In the genomic region with DNA sequence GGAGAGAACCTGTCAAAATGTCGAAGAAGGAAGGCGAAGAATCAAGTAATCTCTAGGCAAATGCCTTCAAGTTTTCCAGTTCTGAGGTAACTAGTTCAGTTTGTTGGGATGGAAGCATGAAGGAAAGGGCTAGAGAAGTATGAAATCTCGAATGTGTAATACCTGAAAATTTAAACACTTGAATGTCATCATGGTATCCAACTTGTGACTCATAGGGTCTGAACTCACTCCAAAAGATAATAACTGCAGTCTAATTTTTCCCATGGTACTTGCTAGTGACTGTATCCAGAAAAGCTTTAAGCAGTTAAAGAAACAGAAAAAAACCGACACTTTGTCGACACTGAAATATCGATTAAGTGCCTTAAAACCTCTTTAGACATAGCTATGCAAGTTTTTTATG, we compare ENCODE assay signal across 32 cellular contexts.
DNase-seq lines count a peak whose midpoint lies in the region; ATAC-seq and TF ChIP-seq lines count a peak whose summit lies in the region.
"Had no signal": no experiment of that assay in that cellular context is flagged by ENCODE, and none has a peak within 500 bp of the region (broad histone marks: within the 10 kb centered on the region; RNA-seq: fewer than 3 reads in every experiment).

No MANE protein-coding gene starts in this region.

- H3K36me3 Mint-ChIP-seq in chondrocyte (ENCODE audit: low read depth) (peaks cover 14% of the 10 kb centered on the region), CD14-positive monocyte (peaks cover 2 to 6% of the 10 kb centered on the region in 2 donors)

- H3K4me2 ChIP-seq in mesenchymal stem cell (ENCODE audit: low read length, poor library complexity, severe bottlenecking) = no peak overlapping the region

- POLR2A ChIA-PET in AG04450 (lab: Yijun Ruan, JAX) = interaction anchor here (0.6 kb wide), 1 partner anchor 47 kb away, joined by 3 read pairs; no protein-coding TSS in a partner anchor

- ATAC-seq in HG02642 (IDR thresholded peaks at IDR 0.05; ENCODE audit: poor library complexity, unreplicated experiment) = no peak
- no peak for ATAC-seq in left colon
- ATAC-seq: activated CD4-positive, CD25-positive, alpha-beta regulatory T cell treated with anti-CD3 and anti-CD28 coated beads, Interleukin-2, amount 50 U/mL, for 24 hours; activated naive CD8-positive, alpha-beta T cell treated with anti-CD3 and anti-CD28 coated beads, Interleukin-2, amount 50 U/mL, for 24 hours; body of pancreas; right cardiac atrium; Right ventricle myocardium inferior; SK-N-SH treated with all-trans-retinoic acid at 6 μM for 48 hours had no signal

- no peak overlapping the region for H2BK5ac ChIP-seq in mesenchymal stem cell (ENCODE audit: low read depth, low read length, poor library complexity, severe bottlenecking)

- H3K27me3 Mint-ChIP-seq in chondrocyte (ENCODE audit: low read depth) = no peaks in the 10 kb centered on the region
- H3K27me3 Mint-ChIP-seq in CD14-positive monocyte (ENCODE audit: low read depth in 3 of 3) = no peaks in the 10 kb centered on the region
- H3K27me3 Mint-ChIP-seq: activated naive CD8-positive, alpha-beta T cell treated with anti-CD3 and anti-CD28 coated beads, Interleukin-2, amount 50 U/mL, for 24 hours had no signal

- CTCF ChIA-PET in AG04450 (lab: Charles Lee) = no interaction called here

- H3K9me3 Mint-ChIP-seq in chondrocyte (ENCODE audit: low read depth) (no peaks in the 10 kb centered on the region), CD14-positive monocyte (peaks cover 0 to 2% (median 0%) of the 10 kb centered on the region in 7 donors)
- H3K9me3 Mint-ChIP-seq: activated naive CD8-positive, alpha-beta T cell treated with anti-CD3 and anti-CD28 coated beads, Interleukin-2, amount 50 U/mL, for 24 hours had no signal

- H3K79me1 ChIP-seq in mesenchymal stem cell (replicated peaks; ENCODE audit: low read length, poor library complexity, severe bottlenecking) = peaks cover 4% of the 10 kb centered on the region

- H3K4ac ChIP-seq in mesenchymal stem cell (ENCODE audit: low read depth in 1 of 2, low read length in 2 of 2) = no peak overlapping the region

- no peak for TF ChIP-seq CTCF in AG04450 (IDR thresholded peaks at IDR 0.05; ENCODE audit: low read depth, low read length)
- TF ChIP-seq CTCF in chondrocyte (IDR thresholded peaks at IDR 0.05) = no peak
- TF ChIP-seq CTCF in CD14-positive monocyte (IDR thresholded peaks at IDR 0.05) = no peak

- no peak overlapping the region for H2AFZ ChIP-seq in mesenchymal stem cell (ENCODE audit: low read depth, low read length)
- H2AFZ ChIP-seq: PC-9 had no signal

- no peak overlapping the region for H4K91ac ChIP-seq in mesenchymal stem cell (ENCODE audit: low read length)

- H2BK15ac ChIP-seq in mesenchymal stem cell (ENCODE audit: low read depth, poor library complexity, severe bottlenecking) = no peak overlapping the region

- WGBS in mesenchymal stem cell = 98% methylated on average over 5 of the region's 6 CpGs

- no peak overlapping the region for H3K14ac ChIP-seq in mesenchymal stem cell (ENCODE audit: low read length in 2 of 2)

- H3K4me3 Mint-ChIP-seq in chondrocyte (ENCODE audit: unreplicated experiment) (no peak overlapping the region), CD14-positive monocyte (no peak overlapping the region)
- H3K4me3 Mint-ChIP-seq: activated naive CD8-positive, alpha-beta T cell treated with anti-CD3 and anti-CD28 coated beads, Interleukin-2, amount 50 U/mL, for 24 hours had no signal

- H2AK5ac ChIP-seq in mesenchymal stem cell (ENCODE audit: low read length, severe bottlenecking) = no peak overlapping the region

- H3K4me1 Mint-ChIP-seq in chondrocyte (ENCODE audit: low read depth) (peaks cover 34% of the 10 kb centered on the region), CD14-positive monocyte (no peaks in the 10 kb centered on the region)
- H3K4me1 Mint-ChIP-seq: activated naive CD8-positive, alpha-beta T cell treated with anti-CD3 and anti-CD28 coated beads, Interleukin-2, amount 50 U/mL, for 24 hours had no signal

- no peak overlapping the region for H3K9ac ChIP-seq in mesenchymal stem cell (ENCODE audit: low read length)

- H3K4me1 ChIP-seq in mesenchymal stem cell (ENCODE audit: control insufficient read depth, insufficient read depth, low read depth, low read length) = peaks cover 1% of the 10 kb centered on the region
- H3K4me1 ChIP-seq: body of pancreas, left ventricle myocardium inferior, uterus had no signal

- peaks cover 5 to 22% of the 10 kb centered on the region in 2 experiments for H3K36me3 ChIP-seq in mesenchymal stem cell (ENCODE audit: control insufficient read depth in 1 of 2, insufficient read depth in 2 of 2, low read depth in 1 of 2, low read length in 2 of 2)
- H3K36me3 ChIP-seq: uterus had no signal

- no peak overlapping the region for H3K27ac ChIP-seq in AG04450 (ENCODE audit: low read depth, low read length)
- no peak overlapping the region for H3K27ac ChIP-seq in mesenchymal stem cell (ENCODE audit: low read length, poor library complexity, severe bottlenecking)
- H3K27ac ChIP-seq: body of pancreas, HL-60, left ventricle myocardium inferior, PC-9, uterus had no signal

- no peak overlapping the region for H2BK120ac ChIP-seq in mesenchymal stem cell (ENCODE audit: low read depth, low read length)

- H3K9me3 ChIP-seq in AG04450 (ENCODE audit: control insufficient read depth, insufficient read depth, low read length) (no peaks in the 10 kb centered on the region), mesenchymal stem cell (ENCODE audit: control insufficient read depth, low read length) (no peaks in the 10 kb centered on the region)
- H3K9me3 ChIP-seq: body of pancreas, esophagus muscularis mucosa, left ventricle myocardium inferior, stomach, uterus had no signal

- H3K23ac ChIP-seq in mesenchymal stem cell (ENCODE audit: low read length in 2 of 2) = no peak overlapping the region

- intact Hi-C loops in left colon (cut with DNase I, micrococcal nuclease) = no loop called here
- intact Hi-C loops in CD14-positive monocyte (cut with micrococcal nuclease) = no loop called here

- H3K4me3 ChIP-seq in AG04450 (ENCODE audit: low read depth, low read length) = no peak overlapping the region
- H3K4me3 ChIP-seq in mesenchymal stem cell (ENCODE audit: insufficient read depth in 1 of 2, low read depth in 1 of 2, low read length in 2 of 2) = no peak overlapping the region
- H3K4me3 ChIP-seq: body of pancreas, dorsolateral prefrontal cortex, esophagus muscularis mucosa, left ventricle myocardium inferior, PC-9, stomach, uterus had no signal

- H3K27ac Mint-ChIP-seq in chondrocyte (ENCODE audit: unreplicated experiment) (peak overlapping the region; percentile 64), CD14-positive monocyte (no peak overlapping the region)
- H3K27ac Mint-ChIP-seq: activated naive CD8-positive, alpha-beta T cell treated with anti-CD3 and anti-CD28 coated beads, Interleukin-2, amount 50 U/mL, for 24 hours had no signal

- H2BK12ac ChIP-seq in mesenchymal stem cell (ENCODE audit: low read length in 2 of 2) = no peak overlapping the region

- no peak overlapping the region for H3K18ac ChIP-seq in mesenchymal stem cell (ENCODE audit: low read depth in 1 of 2, low read length in 2 of 2)

- H3K27me3 ChIP-seq in AG04450 (ENCODE audit: control insufficient read depth, insufficient read depth, low read length) = no peaks in the 10 kb centered on the region
- no peaks in the 10 kb centered on the region for H3K27me3 ChIP-seq in mesenchymal stem cell (ENCODE audit: control insufficient read depth in 1 of 2, insufficient read depth in 1 of 2, low read length in 2 of 2)
- H3K27me3 ChIP-seq: body of pancreas, dorsolateral prefrontal cortex, esophagus muscularis mucosa, stomach, uterus had no signal

- peak; percentile 59 for DNase-seq in AG04450 (ENCODE audit: low read depth, low spot score)
- peak; percentile 21 for DNase-seq in LHCN-M2 (ENCODE audit: low read depth)
- no peak for DNase-seq in chondrocyte (ENCODE audit: low spot score)
- peak; percentile 55 for DNase-seq in mesenchymal stem cell
- no peak for DNase-seq in NCI-H345 (lab: John Stamatoyannopoulos, UW)
- DNase-seq in left colon = no peak
- no peak for DNase-seq in CD14-positive monocyte (ENCODE audit: low spot score)
- DNase-seq: activated CD4-positive, alpha-beta T cell treated with anti-CD3 and anti-CD28 coated beads, Interleukin-2, amount 50 U/mL, for 48 hours; activated naive CD4-positive, alpha-beta T cell; activated naive CD8-positive, alpha-beta T cell treated with anti-CD3 and anti-CD28 coated beads, Interleukin-2, amount 50 U/mL, for 24 hours; body of pancreas; cerebellar nuclear complex; DMS 273 treated with DMSO at 0.1 percent for 48 hours; dorsolateral prefrontal cortex; left ventricle myocardium inferior; NCI-H1417 treated with DMSO at 0.1 percent for 48 hours; NCI-H2029 treated with DMSO at 0.1 percent for 48 hours; NCI-H69; posterior cingulate gyrus; right cardiac atrium; stimulated activated CD4-positive, alpha-beta T cell treated with anti-CD3 and anti-CD28 coated beads, Interleukin-12 subunit alpha, Interleukin-12 subunit beta, amount 100 ng/mL, for 4 hours; stimulated activated CD4-positive, alpha-beta T cell treated with anti-CD3 and anti-CD28 coated beads, Interleukin-2, amount 100 ng/mL, for 48 hours; stomach; T-helper 2 cell; uterus had no signal

- no peak overlapping the region for H4K8ac ChIP-seq in mesenchymal stem cell (ENCODE audit: low read length)

Comparison
In these comparisons a context has a peak if more than half of its experiments do, and no peak if none do; other contexts are left out.
1. DNase-seq: peak in AG04450 (single experiment), LHCN-M2 (single experiment) and mesenchymal stem cell (single experiment); none in chondrocyte (single experiment), NCI-H345 (single experiment), left colon (0 of 2) and CD14-positive monocyte (single experiment).